8 cellular contexts compared by ENCODE assay signal in the genomic region with DNA sequence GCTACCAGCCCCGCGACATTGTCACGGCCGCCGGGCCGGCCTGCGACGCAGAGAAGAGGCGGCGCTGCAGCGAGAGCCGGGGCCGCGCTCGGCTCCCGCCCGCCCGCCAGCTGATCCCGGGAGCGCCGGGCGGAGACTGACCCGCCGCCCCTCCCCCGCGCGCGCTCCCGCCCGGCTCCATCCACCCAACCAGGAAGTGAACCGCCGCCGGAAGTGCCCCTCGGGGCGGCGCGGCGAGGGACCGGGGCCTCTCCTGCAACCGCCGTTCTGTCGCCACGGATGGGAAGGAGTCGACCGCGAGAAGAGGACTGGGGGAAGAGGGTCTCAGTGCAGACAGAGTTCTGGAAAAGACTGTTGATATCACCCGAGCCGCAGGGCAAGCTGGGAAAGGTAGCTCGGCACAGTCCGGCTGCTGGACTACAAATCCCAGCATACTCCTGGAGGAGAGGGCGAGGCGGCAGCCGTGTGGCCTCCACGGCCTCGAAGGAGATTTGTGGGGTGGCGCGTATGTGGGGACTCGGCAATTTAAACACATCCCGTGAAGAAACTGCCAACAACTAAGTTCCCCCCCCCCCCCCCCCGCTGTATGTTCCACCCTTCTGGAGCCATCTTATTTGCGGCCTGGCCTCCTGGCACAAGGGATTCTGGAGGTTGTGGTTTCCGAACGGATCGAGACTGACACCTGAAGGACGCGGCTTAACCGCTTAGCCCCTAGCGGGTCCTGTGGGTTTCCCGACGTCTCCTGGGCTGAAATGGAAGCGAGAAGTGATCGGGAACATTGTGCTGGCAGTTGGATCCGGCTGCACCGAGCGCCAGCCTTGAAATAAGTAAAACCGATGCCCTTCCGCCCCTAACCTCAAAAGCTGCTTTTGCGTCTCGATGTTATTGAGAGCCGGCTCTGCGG. TPM values are rescaled to one million over a fixed set of nuclear protein-coding genes. Genes with fewer than 3 reads are reported as not detected.
DNase-seq lines count a peak whose midpoint lies in the region; ATAC-seq and TF ChIP-seq lines count a peak whose summit lies in the region.

A gene (minus strand): TSS at position 138 of the 904 bp plus-strand sequence. CDS start 699 bp downstream, outside the sequence.

- WGBS in liver: under 1% methylated on average over 81 of the region's 81 CpGs

- H3K36me3 ChIP-seq in BLaER1: peaks cover 7% of the 10 kb centered on the region; the same call in 1 of the 2 replicates
- peaks cover 0 to 3% (median 0%) of the 10 kb centered on the region in 4 donors for H3K36me3 ChIP-seq in liver (ENCODE audit: control insufficient read depth in 4 of 4, insufficient read depth in 3 of 4, low read depth in 1 of 4, low read length in 3 of 4)

- peaks cover 26% of the 10 kb centered on the region for H4K20me1 ChIP-seq in BLaER1

- H3K9ac ChIP-seq in BLaER1 (peak within 1 kb of the TSS; percentile 95), liver (ENCODE audit: low read depth in 1 of 2, low read length in 2 of 2) (peak within 1 kb of the TSS; percentile 66 to 97)

- peak within 1 kb of the TSS; percentile 95 for H3K27ac ChIP-seq in BLaER1
- H3K27ac ChIP-seq in liver (ENCODE audit: low read depth in 1 of 2, low read length in 2 of 2): peak within 1 kb of the TSS; percentile 91 to 98

- TF ChIP-seq RAD21 in liver (IDR thresholded peaks at IDR 0.05): no peak

- peak; percentile 0 for TF ChIP-seq CTCF in liver (IDR thresholded peaks at IDR 0.05; ENCODE audit: low read depth, low read length, missing input control)

- ATAC-seq in GM19395 (IDR thresholded peaks at IDR 0.05; ENCODE audit: unreplicated experiment) (peak; percentile 39), HG03565 (IDR thresholded peaks at IDR 0.05; ENCODE audit: unreplicated experiment) (peak; percentile 29)

- H3K4me1 ChIP-seq in BLaER1: peaks cover 73% of the 10 kb centered on the region
- H3K4me1 ChIP-seq in liver (ENCODE audit: control insufficient read depth in 4 of 4, insufficient read depth in 4 of 4, low read length in 3 of 4): peaks cover 5 to 27% (median 22%) of the 10 kb centered on the region in 4 donors

- DNase-seq in NCI-H82 (lab: John Stamatoyannopoulos, UW): peak; percentile 94
- peak; percentile 64 to 68 for DNase-seq in activated CD4-positive, alpha-beta T cell treated with anti-CD3 and anti-CD28 coated beads, Interleukin-2, amount 50 U/mL, for 4 hours
- peak; percentile 50 to 89 for DNase-seq in dermis microvascular lymphatic vessel endothelial cell (ENCODE audit: low read depth in 2 of 2)
- DNase-seq in stimulated activated CD4-positive, alpha-beta T cell treated with anti-CD3 and anti-CD28 coated beads, Interleukin-4, amount 100 ng/mL, for 1 hour: peak; percentile 84

- H3K4me3 ChIP-seq in BLaER1: peak within 1 kb of the TSS; percentile 94
- peak within 1 kb of the TSS; percentile 87 to 96 (median 91) for H3K4me3 ChIP-seq in liver (ENCODE audit: low read depth in 1 of 3, low read length in 3 of 3)

- H3K9me3 ChIP-seq in BLaER1: no peaks in the 10 kb centered on the region
- H3K9me3 ChIP-seq in liver (ENCODE audit: control insufficient read depth in 4 of 4, low read length in 3 of 4): no peaks in the 10 kb centered on the region

- peak within 1 kb of the TSS; percentile 93 for H3K4me2 ChIP-seq in BLaER1

- no peaks in the 10 kb centered on the region for H3K27me3 ChIP-seq in BLaER1
- H3K27me3 ChIP-seq in liver (ENCODE audit: control insufficient read depth in 4 of 4, insufficient read depth in 4 of 4, low read length in 3 of 4): no peaks in the 10 kb centered on the region

TF ChIP-seq in liver, 16 proteins besides CTCF, POLR2A, EP300 and RAD21:
- TF ChIP-seq YY1 (IDR thresholded peaks at IDR 0.05) (peak; percentile 87), JUND (IDR thresholded peaks at IDR 0.05) (no peak), GABPA (IDR thresholded peaks at IDR 0.05 in 1 of 2, conservative IDR thresholded peaks at IDR 0.05 in 1 of 2) (peak; percentile 67 to 89), TAF1 (conservative IDR thresholded peaks at IDR 0.05) (peak; percentile 58), FOXA2 (IDR thresholded peaks at IDR 0.05) (no peak), RXRA (IDR thresholded peaks at IDR 0.05) (peak in 1 of 2 donors; percentile 8), SP1 (IDR thresholded peaks at IDR 0.05) (no peak)
- TF ChIP-seq, protein P1, sequence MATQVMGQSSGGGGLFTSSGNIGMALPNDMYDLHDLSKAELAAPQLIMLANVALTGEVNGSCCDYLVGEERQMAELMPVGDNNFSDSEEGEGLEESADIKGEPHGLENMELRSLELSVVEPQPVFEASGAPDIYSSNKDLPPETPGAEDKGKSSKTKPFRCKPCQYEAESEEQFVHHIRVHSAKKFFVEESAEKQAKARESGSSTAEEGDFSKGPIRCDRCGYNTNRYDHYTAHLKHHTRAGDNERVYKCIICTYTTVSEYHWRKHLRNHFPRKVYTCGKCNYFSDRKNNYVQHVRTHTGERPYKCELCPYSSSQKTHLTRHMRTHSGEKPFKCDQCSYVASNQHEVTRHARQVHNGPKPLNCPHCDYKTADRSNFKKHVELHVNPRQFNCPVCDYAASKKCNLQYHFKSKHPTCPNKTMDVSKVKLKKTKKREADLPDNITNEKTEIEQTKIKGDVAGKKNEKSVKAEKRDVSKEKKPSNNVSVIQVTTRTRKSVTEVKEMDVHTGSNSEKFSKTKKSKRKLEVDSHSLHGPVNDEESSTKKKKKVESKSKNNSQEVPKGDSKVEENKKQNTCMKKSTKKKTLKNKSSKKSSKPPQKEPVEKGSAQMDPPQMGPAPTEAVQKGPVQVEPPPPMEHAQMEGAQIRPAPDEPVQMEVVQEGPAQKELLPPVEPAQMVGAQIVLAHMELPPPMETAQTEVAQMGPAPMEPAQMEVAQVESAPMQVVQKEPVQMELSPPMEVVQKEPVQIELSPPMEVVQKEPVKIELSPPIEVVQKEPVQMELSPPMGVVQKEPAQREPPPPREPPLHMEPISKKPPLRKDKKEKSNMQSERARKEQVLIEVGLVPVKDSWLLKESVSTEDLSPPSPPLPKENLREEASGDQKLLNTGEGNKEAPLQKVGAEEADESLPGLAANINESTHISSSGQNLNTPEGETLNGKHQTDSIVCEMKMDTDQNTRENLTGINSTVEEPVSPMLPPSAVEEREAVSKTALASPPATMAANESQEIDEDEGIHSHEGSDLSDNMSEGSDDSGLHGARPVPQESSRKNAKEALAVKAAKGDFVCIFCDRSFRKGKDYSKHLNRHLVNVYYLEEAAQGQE (IDR thresholded peaks at IDR 0.05): peak; percentile 44

RNA-seq across cellular contexts. Expression of the gene that starts here (rescaled TPM):
- 16.6 and 20.7 TPM in 2 replicates for total RNA-seq in dermis microvascular lymphatic vessel endothelial cell
- 10 to 100 TPM in 1 of 2 donors, 1 to 10 TPM in 1; 8.8 to 13.7 TPM for total RNA-seq in liver
- polyA plus RNA-seq in liver: 10 to 100 TPM in 1 of 2 donors, 1 to 10 TPM in 1; 3.9 to 14.3 TPM

Comparison
In these comparisons a context has a peak if more than half of its experiments do, and no peak if none do; other contexts are left out.
1. Peak in every context shown above with its lines: DNase-seq, ATAC-seq, H3K4me3 ChIP-seq and H3K27ac ChIP-seq.